ENCODE assay signal across 7 cellular contexts in the genomic region with DNA sequence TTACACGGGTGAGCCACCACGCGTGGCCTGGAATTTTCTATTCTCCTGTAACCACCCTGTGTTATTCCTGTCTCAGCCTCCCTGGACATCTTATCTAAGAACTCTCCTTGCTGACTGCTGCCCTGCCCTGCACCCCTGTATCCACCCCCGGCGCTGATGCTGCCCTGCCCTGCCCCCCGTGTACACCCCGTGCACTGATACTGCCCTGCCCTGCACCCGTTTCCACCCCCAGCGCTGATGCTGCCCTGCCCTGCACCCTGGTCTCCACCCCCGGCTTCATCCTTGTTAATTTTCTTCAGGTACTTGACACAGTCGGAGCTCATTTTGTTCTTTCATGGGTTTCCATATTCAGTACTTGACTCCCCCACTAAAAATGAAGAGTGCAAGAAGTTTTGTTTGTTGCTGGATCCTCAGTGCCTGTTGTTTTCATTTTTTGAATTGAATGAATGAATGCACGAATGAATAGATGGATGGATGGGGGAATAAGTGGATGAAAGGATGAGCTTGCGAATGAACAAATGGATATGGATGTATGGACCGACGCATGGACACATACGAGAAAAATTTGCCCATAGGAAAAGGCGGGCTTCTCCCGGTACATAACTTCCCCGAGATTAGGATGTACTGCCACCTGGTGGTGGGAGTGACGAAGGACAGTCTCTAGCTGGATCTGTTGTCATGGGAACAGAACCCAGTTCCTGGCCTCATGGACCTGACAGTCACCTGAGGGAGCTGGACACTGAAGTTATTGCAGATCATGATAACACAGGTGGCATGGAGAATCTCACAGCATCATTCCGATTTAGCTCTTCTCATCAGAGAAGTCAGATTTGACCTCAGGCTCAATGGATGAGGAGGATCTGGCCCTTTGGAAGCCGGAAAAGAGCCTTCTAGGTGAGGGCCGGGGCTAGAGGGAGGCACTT. TPM values are rescaled to one million over a fixed set of nuclear protein-coding genes. Genes with fewer than 3 reads are reported as not detected.
DNase-seq lines count a peak whose midpoint lies in the region; ATAC-seq, FAIRE-seq and TF ChIP-seq lines count a peak whose summit lies in the region.

No MANE protein-coding gene starts in this region.

- H3K4me3 Mint-ChIP-seq in activated naive CD8-positive, alpha-beta T cell treated with anti-CD3 and anti-CD28 coated beads, Interleukin-2, amount 10 ng/mL, durations not matched to agents 7 days and 5 days, result peak overlapping the region; percentile 35

- H3K4me3 ChIP-seq in cardiac muscle cell (no peak overlapping the region), prostate gland (no peak overlapping the region), vagina (no peak overlapping the region)

- H3K27me3 ChIP-seq in cardiac muscle cell (peaks cover 5% of the 10 kb centered on the region), prostate gland (replicated peaks; ENCODE audit: insufficient read depth) (no peaks in the 10 kb centered on the region), vagina (no peaks in the 10 kb centered on the region)

- TF ChIP-seq CTCF in cardiac muscle cell (IDR thresholded peaks at IDR 0.05; ENCODE audit: low read depth, low read length) (peak; percentile 93), prostate gland (IDR thresholded peaks at IDR 0.05) (peak; percentile 93 to 99 (median 94)), vagina (IDR thresholded peaks at IDR 0.05) (peak; percentile 88 to 96 (median 91))

- H3K4me1 ChIP-seq in cardiac muscle cell (ENCODE audit: low read depth) (no peaks in the 10 kb centered on the region), prostate gland (replicated peaks) (no peaks in the 10 kb centered on the region), vagina (no peaks in the 10 kb centered on the region)

- TF ChIP-seq POLR2A in GM12892 (IDR thresholded peaks at IDR 0.05; ENCODE audit: low read depth, low read length) (no peak), prostate gland (IDR thresholded peaks at IDR 0.05) (no peak), vagina (IDR thresholded peaks at IDR 0.05) (no peak)

- 45% methylated on average over 23 of the region's 23 CpGs for WGBS in prostate gland

- peak; percentile 69 for DNase-seq in GM12892 (ENCODE audit: insufficient read length)
- DNase-seq in NCI-H1092 (lab: John Stamatoyannopoulos, UW), result peak; percentile 85
- DNase-seq in SW480 (ENCODE audit: low spot score), result peak; percentile 77
- peak; percentile 62 for DNase-seq in activated naive CD8-positive, alpha-beta T cell treated with anti-CD3 and anti-CD28 coated beads, Interleukin-2, amount 10 ng/mL, durations not matched to agents 7 days and 5 days
- DNase-seq in cardiac muscle cell (ENCODE audit: low read depth in 1 of 2, low spot score in 1 of 2), result peak; percentile 74 to 86
- peak; percentile 70 for DNase-seq in prostate gland (ENCODE audit: low spot score)
- no peak for DNase-seq in vagina (ENCODE audit: extremely low spot score in 2 of 2)

- no peaks in the 10 kb centered on the region for H3K36me3 ChIP-seq in cardiac muscle cell
- H3K36me3 ChIP-seq in prostate gland, result no peaks in the 10 kb centered on the region
- H3K36me3 ChIP-seq in vagina, result no peaks in the 10 kb centered on the region

- ATAC-seq in activated naive CD8-positive, alpha-beta T cell treated with anti-CD3 and anti-CD28 coated beads, Interleukin-2, amount 10 ng/mL, durations not matched to agents 7 days and 5 days (ENCODE audit: low read depth), result peak; percentile 76

- no peak overlapping the region for H3K27ac Mint-ChIP-seq in activated naive CD8-positive, alpha-beta T cell treated with anti-CD3 and anti-CD28 coated beads, Interleukin-2, amount 10 ng/mL, durations not matched to agents 7 days and 5 days

- POLR2A ChIA-PET in activated naive CD8-positive, alpha-beta T cell treated with anti-CD3 and anti-CD28 coated beads, Interleukin-2, amount 10 ng/mL, durations not matched to agents 7 days and 5 days (lab: Charles Lee), result interaction anchor here (0.6 to 1.3 kb wide), 4 partner anchors 23 to 350 kb away, joined by 3 to 5 read pairs (median 4); no protein-coding TSS in a partner anchor

- H3K9me3 ChIP-seq in cardiac muscle cell (ENCODE audit: low read depth) (no peaks in the 10 kb centered on the region), prostate gland (no peaks in the 10 kb centered on the region), vagina (no peaks in the 10 kb centered on the region)

- peaks cover 10% of the 10 kb centered on the region for H3K4me1 Mint-ChIP-seq in activated naive CD8-positive, alpha-beta T cell treated with anti-CD3 and anti-CD28 coated beads, Interleukin-2, amount 10 ng/mL, durations not matched to agents 7 days and 5 days

- intact Hi-C loops in prostate gland (cut with DNase I) (loop anchor here (2.0 to 5.0 kb wide), 2 partner anchors 36 to 344 kb away; no protein-coding TSS in a partner anchor), vagina (cut with DNase I) (loop anchor here (10.0 kb wide), 1 partner anchor 344 kb away; no protein-coding TSS in a partner anchor)

- peak; percentile 95 for FAIRE-seq in GM12892 (lab: Jason Lieb, UNC)

- peaks cover 14% of the 10 kb centered on the region for H3K27me3 Mint-ChIP-seq in activated naive CD8-positive, alpha-beta T cell treated with anti-CD3 and anti-CD28 coated beads, Interleukin-2, amount 10 ng/mL, durations not matched to agents 7 days and 5 days

- no peak overlapping the region for H3K27ac ChIP-seq in cardiac muscle cell
- H3K27ac ChIP-seq in prostate gland, result no peak overlapping the region
- no peak overlapping the region for H3K27ac ChIP-seq in vagina

- no peaks in the 10 kb centered on the region for H3K36me3 Mint-ChIP-seq in activated naive CD8-positive, alpha-beta T cell treated with anti-CD3 and anti-CD28 coated beads, Interleukin-2, amount 10 ng/mL, durations not matched to agents 7 days and 5 days

- H3K9me3 Mint-ChIP-seq in activated naive CD8-positive, alpha-beta T cell treated with anti-CD3 and anti-CD28 coated beads, Interleukin-2, amount 10 ng/mL, durations not matched to agents 7 days and 5 days, result peaks cover 2% of the 10 kb centered on the region

RNA-seq across cellular contexts. Expression of a gene that starts 14.9 kb away (rescaled TPM):
- polyA plus RNA-seq in GM12892 (2012; ENCODE audit: missing spikeins), result not detected
- total RNA-seq in activated naive CD8-positive, alpha-beta T cell treated with anti-CD3 and anti-CD28 coated beads, Interleukin-2, amount 10 ng/mL, durations not matched to agents 7 days and 5 days, result not detected
- total RNA-seq in cardiac muscle cell (not detected in 2 replicates), prostate gland (not detected), vagina (not detected)
- polyA plus RNA-seq in cardiac muscle cell, result not detected in 2 replicates

RNA-seq across cellular contexts. Expression of a gene that starts 40.8 kb away (rescaled TPM):
- 0.64 TPM for polyA plus RNA-seq in GM12892 (2012; ENCODE audit: missing spikeins)
- 100 to 1,000 TPM; 105 to 109 TPM for total RNA-seq in activated naive CD8-positive, alpha-beta T cell treated with anti-CD3 and anti-CD28 coated beads, Interleukin-2, amount 10 ng/mL, durations not matched to agents 7 days and 5 days
- 12.5 and 19.5 TPM in 2 replicates for total RNA-seq in cardiac muscle cell
- polyA plus RNA-seq in cardiac muscle cell, result 9.9 and 15.3 TPM in 2 replicates
- total RNA-seq in prostate gland, result 100 to 1,000 TPM; 171 to 178 TPM
- 111 TPM for total RNA-seq in vagina

RNA-seq across cellular contexts. Expression of a gene that starts 57.1 kb away (rescaled TPM):
- not detected for polyA plus RNA-seq in GM12892 (2012; ENCODE audit: missing spikeins)
- total RNA-seq in activated naive CD8-positive, alpha-beta T cell treated with anti-CD3 and anti-CD28 coated beads, Interleukin-2, amount 10 ng/mL, durations not matched to agents 7 days and 5 days, result not detected
- not detected in 2 replicates for total RNA-seq in cardiac muscle cell
- not detected in 2 replicates for polyA plus RNA-seq in cardiac muscle cell
- not detected for total RNA-seq in prostate gland
- total RNA-seq in vagina, result not detected

Comparison
In these comparisons a context has a peak if more than half of its experiments do, and no peak if none do; other contexts are left out.
1. DNase-seq: peak in GM12892 (single experiment), NCI-H1092 (single experiment), SW480 (single experiment), activated naive CD8-positive, alpha-beta T cell treated with anti-CD3 and anti-CD28 coated beads, Interleukin-2, amount 10 ng/mL, durations not matched to agents 7 days and 5 days (single experiment), cardiac muscle cell (2 of 2) and prostate gland (single experiment); none in vagina (0 of 2).
2. Peak in every context shown above with its lines, with median percentiles within 50 percentile points of each other: CTCF ChIP-seq.